Comparison of ENCODE assay signal across 8 cellular contexts in genomic region chr3:141940204-141940776, GRCh38.
DNase-seq lines count a peak whose midpoint lies in the region; ATAC-seq, FAIRE-seq and TF ChIP-seq lines count a peak whose summit lies in the region.

No MANE protein-coding gene starts in this region.

- no peak for ATAC-seq in HG03280 (IDR thresholded peaks at IDR 0.05; ENCODE audit: unreplicated experiment)
- ATAC-seq in HG02885 (IDR thresholded peaks at IDR 0.05; ENCODE audit: poor library complexity, unreplicated experiment): no peak

- no peak for FAIRE-seq in D721Med (lab: Jason Lieb, UNC)
- FAIRE-seq in GM19239 (lab: Jason Lieb, UNC): no peak

- TF ChIP-seq CTCF in D721Med (IDR thresholded peaks at IDR 0.05; ENCODE audit: insufficient read depth, missing control alignments): peak; percentile 28

- DNase-seq in D721Med (ENCODE audit: insufficient read length, low spot score): no peak
- DNase-seq in M059J (ENCODE audit: low read depth): peak; percentile 100
- peak; percentile 17 for DNase-seq in UCSD-AML1 (lab: John Stamatoyannopoulos, UW; ENCODE audit: unreplicated experiment)
- DNase-seq in fibroblast of the conjunctiva (ENCODE audit: low read depth): peak; percentile 50
- DNase-seq in stimulated activated CD4-positive, alpha-beta T cell treated with anti-CD3 and anti-CD28 coated beads, Interleukin-1b, Interleukin-23, amount 100 ng/mL, for 48 hours: peak; percentile 74
- DNase-seq in GM19239 (ENCODE audit: insufficient read length, low spot score): no peak

Comparison
In these comparisons a context has a peak if more than half of its experiments do, and no peak if none do; other contexts are left out.
1. DNase-seq: peak in M059J (single experiment), UCSD-AML1 (single experiment), fibroblast of the conjunctiva (single experiment) and stimulated activated CD4-positive, alpha-beta T cell treated with anti-CD3 and anti-CD28 coated beads, Interleukin-1b, Interleukin-23, amount 100 ng/mL, for 48 hours (single experiment); none in D721Med (single experiment) and GM19239 (single experiment).